ENCODE assay signal across 8 cellular contexts in genomic region chr2:161077367-161078210, GRCh38.
DNase-seq lines count a peak whose midpoint lies in the region; ATAC-seq, FAIRE-seq and TF ChIP-seq lines count a peak whose summit lies in the region.

No MANE protein-coding gene starts in this region.

- H3K4me3 ChIP-seq in liver (ENCODE audit: low read depth in 1 of 3, low read length in 3 of 3) = no peak overlapping the region
- no peak overlapping the region for H3K4me3 ChIP-seq in HepG2 (replicated peaks in 1 of 3; ENCODE audit: insufficient read depth in 1 of 3, low read depth in 2 of 3, low read length in 3 of 3)
- H3K4me3 ChIP-seq in smooth muscle cell = no peak overlapping the region

- no peak overlapping the region for H3K9ac ChIP-seq in liver (ENCODE audit: low read depth in 1 of 2, low read length in 2 of 2)
- no peak overlapping the region for H3K9ac ChIP-seq in HepG2 (ENCODE audit: insufficient read depth, low read depth, low read length)
- no peak overlapping the region for H3K9ac ChIP-seq in smooth muscle cell (ENCODE audit: low read depth)

- FAIRE-seq in HepG2 (lab: Jason Lieb, UNC) (no peak), frontal cortex (lab: Jason Lieb, UNC) (no peak)

- in situ Hi-C loops in HepG2 (cut with HindIII; ENCODE audit: extremely low pct_ligation_motif_present, low pct_unique_long_range_greater_than_20kb) = no loop called here

- H3K9me3 ChIP-seq in liver (ENCODE audit: control insufficient read depth in 4 of 4, low read length in 3 of 4) (no peaks in the 10 kb centered on the region), HepG2 (ENCODE audit: low read length) (no peaks in the 10 kb centered on the region), smooth muscle cell (replicated peaks; ENCODE audit: low read depth) (no peaks in the 10 kb centered on the region)

- no peaks in the 10 kb centered on the region for H4K20me1 ChIP-seq in HepG2 (ENCODE audit: insufficient read depth, low read length)
- no peaks in the 10 kb centered on the region for H4K20me1 ChIP-seq in smooth muscle cell (ENCODE audit: low read depth)

- TF ChIP-seq EP300 in HepG2 (IDR thresholded peaks at IDR 0.05; ENCODE audit: low read depth in 2 of 2, low read length in 2 of 2) = no peak
- TF ChIP-seq EP300 in HepG2 (CRISPR knock-in tag; IDR thresholded peaks at IDR 0.05; ENCODE audit: borderline replicate concordance) = no peak

- WGBS in liver = 58% methylated on average over 5 of the region's 5 CpGs
- 42% methylated on average over 5 of the region's 5 CpGs for WGBS in HepG2 (ENCODE audit: low lambda C conversion rate)
- 75% methylated on average over 5 of the region's 5 CpGs for WGBS in smooth muscle cell (ENCODE audit: low lambda C conversion rate)

- no peaks in the 10 kb centered on the region for H3F3A ChIP-seq in smooth muscle cell (ENCODE audit: low read depth)

- H2AFZ ChIP-seq in HepG2 (ENCODE audit: low read length) = no peak overlapping the region
- H2AFZ ChIP-seq in smooth muscle cell (ENCODE audit: low read depth) = peak overlapping the region; percentile 38

- H3K4me2 ChIP-seq in HepG2 (ENCODE audit: low read depth, low read length) = no peak overlapping the region
- H3K4me2 ChIP-seq in smooth muscle cell = no peak overlapping the region

- BruUV-seq in HepG2 (replicated peaks; lab: Mats Ljungman, UMichigan) = no TSS peak

- intact Hi-C loops in HepG2 (cut with micrococcal nuclease; ENCODE audit: unreplicated experiment) = no loop called here

- no peaks in the 10 kb centered on the region for H3K4me1 ChIP-seq in liver (ENCODE audit: control insufficient read depth in 4 of 4, insufficient read depth in 4 of 4, low read length in 3 of 4)
- H3K4me1 ChIP-seq in HepG2 (ENCODE audit: insufficient read depth, low read length) = no peaks in the 10 kb centered on the region
- H3K4me1 ChIP-seq in smooth muscle cell (ENCODE audit: low read depth) = peaks cover 13% of the 10 kb centered on the region

- TF ChIP-seq POLR2A in HepG2 (IDR thresholded peaks at IDR 0.05; ENCODE audit: insufficient read depth in 1 of 2, low read depth in 2 of 2, low read length in 2 of 2) = no peak

- DNase-seq in HepG2 (ENCODE audit: low spot score) (no peak), smooth muscle cell (lab: John Stamatoyannopoulos, UW; ENCODE audit: unreplicated experiment) (no peak), frontal cortex (ENCODE audit: low spot score in 2 of 2) (no peak), T1000 (lab: John Stamatoyannopoulos, UW) (no peak)
- DNase-seq in activated CD4-positive, CD25-positive, alpha-beta regulatory T cell treated with anti-CD3 and anti-CD28 coated beads, Interleukin-2, amount 50 U/mL, for 72 hours = peak; percentile 45
- DNase-seq in effector CD4-positive, alpha-beta T cell = peak; percentile 35

- no peaks in the 10 kb centered on the region for H3K79me2 ChIP-seq in HepG2 (ENCODE audit: insufficient read depth, low read length)
- H3K79me2 ChIP-seq in smooth muscle cell (ENCODE audit: low read depth) = no peaks in the 10 kb centered on the region

- H3K36me3 ChIP-seq in liver (ENCODE audit: control insufficient read depth in 4 of 4, insufficient read depth in 3 of 4, low read depth in 1 of 4, low read length in 3 of 4) (no peaks in the 10 kb centered on the region), HepG2 (replicated peaks in 1 of 2; ENCODE audit: control insufficient read depth in 1 of 2, insufficient read depth in 2 of 2, low read length in 2 of 2) (no peaks in the 10 kb centered on the region), smooth muscle cell (ENCODE audit: low read depth) (no peaks in the 10 kb centered on the region)

- TF ChIP-seq CTCF in liver (IDR thresholded peaks at IDR 0.05; ENCODE audit: low read depth, low read length, missing input control) (no peak), HepG2 (CRISPR knock-in tag; IDR thresholded peaks at IDR 0.05) (no peak), smooth muscle cell (IDR thresholded peaks at IDR 0.05; ENCODE audit: borderline replicate concordance, insufficient read depth, poor library complexity, severe bottlenecking) (no peak)

- TF ChIP-seq RAD21 in liver (IDR thresholded peaks at IDR 0.05) = peak in 1 of 2 donors; percentile 17
- no peak for TF ChIP-seq RAD21 in HepG2 (CRISPR knock-in tag; IDR thresholded peaks at IDR 0.05)

- no peaks in the 10 kb centered on the region for H3K27me3 ChIP-seq in liver (ENCODE audit: control insufficient read depth in 4 of 4, insufficient read depth in 4 of 4, low read length in 3 of 4)
- no peaks in the 10 kb centered on the region; a peak in 1 of 5 replicates for H3K27me3 ChIP-seq in HepG2 (ENCODE audit: control insufficient read depth in 1 of 2, insufficient read depth in 2 of 2, low read length in 2 of 2)
- no peaks in the 10 kb centered on the region for H3K27me3 ChIP-seq in smooth muscle cell (ENCODE audit: low read depth)

- CTCF ChIA-PET in HepG2 (lab: Yijun Ruan, JAX; ENCODE audit: low intra/inter-chr PET ratio, low total read pairs) = no interaction called here

- peak overlapping the region; percentile 16 to 57 for H3K27ac ChIP-seq in liver (ENCODE audit: low read depth in 1 of 2, low read length in 2 of 2)
- no peak overlapping the region for H3K27ac ChIP-seq in HepG2 (ENCODE audit: extremely low read length, insufficient read depth, low read length)
- no peak overlapping the region for H3K27ac ChIP-seq in smooth muscle cell (ENCODE audit: low read depth)

- POLR2A ChIA-PET in HepG2 (lab: Yijun Ruan, JAX) = no interaction called here

- ATAC-seq in HepG2 (no peak), HG03442 (IDR thresholded peaks at IDR 0.05; ENCODE audit: unreplicated experiment) (peak; percentile 90)

TF ChIP-seq in liver, 16 proteins besides CTCF, POLR2A, EP300 and RAD21:
- TF ChIP-seq RXRA (IDR thresholded peaks at IDR 0.05) = peak in 1 of 2 donors; percentile 28
- no peak for TF ChIP-seq HNF4G (IDR thresholded peaks at IDR 0.05)
- TF ChIP-seq YY1 (IDR thresholded peaks at IDR 0.05) = no peak
- no peak for TF ChIP-seq ZBTB33 (IDR thresholded peaks at IDR 0.05)
- peak in 1 of 2 donors; percentile 57 for TF ChIP-seq JUND (IDR thresholded peaks at IDR 0.05)
- TF ChIP-seq TAF1 (conservative IDR thresholded peaks at IDR 0.05) = no peak
- TF ChIP-seq NR2F2 (IDR thresholded peaks at IDR 0.05) = no peak
- peak; percentile 32 for TF ChIP-seq SP1 (IDR thresholded peaks at IDR 0.05)

TF ChIP-seq in HepG2, 621 proteins besides CTCF, POLR2A, EP300 and RAD21 (continues in another document):
- TF ChIP-seq MZF1 (CRISPR knock-in tag; IDR thresholded peaks at IDR 0.05; ENCODE audit: borderline replicate concordance) (no peak), NPAS2 (CRISPR knock-in tag; IDR thresholded peaks at IDR 0.05; ENCODE audit: borderline replicate concordance) (no peak), TAF15 (IDR thresholded peaks at IDR 0.05; ENCODE audit: low read depth, low read length, poor library complexity, severe bottlenecking) (no peak), ATF7 (IDR thresholded peaks at IDR 0.05) (no peak), ATF7 (CRISPR knock-in tag; IDR thresholded peaks at IDR 0.05) (no peak), ZNF205 (CRISPR knock-in tag; IDR thresholded peaks at IDR 0.05) (no peak), ZNF691 (CRISPR knock-in tag; IDR thresholded peaks at IDR 0.05; ENCODE audit: borderline replicate concordance, low read depth) (no peak), ZNF703 (CRISPR knock-in tag; IDR thresholded peaks at IDR 0.05; ENCODE audit: borderline replicate concordance) (no peak), ZNF788 (CRISPR knock-in tag; IDR thresholded peaks at IDR 0.05; ENCODE audit: borderline replicate concordance) (no peak), GMEB2 (CRISPR knock-in tag; IDR thresholded peaks at IDR 0.05; ENCODE audit: low read depth) (no peak), HIVEP1 (CRISPR knock-in tag; IDR thresholded peaks at IDR 0.05) (no peak), ZBTB46 (CRISPR knock-in tag; IDR thresholded peaks at IDR 0.05; ENCODE audit: borderline replicate concordance) (no peak)
- TF ChIP-seq, protein P1, sequence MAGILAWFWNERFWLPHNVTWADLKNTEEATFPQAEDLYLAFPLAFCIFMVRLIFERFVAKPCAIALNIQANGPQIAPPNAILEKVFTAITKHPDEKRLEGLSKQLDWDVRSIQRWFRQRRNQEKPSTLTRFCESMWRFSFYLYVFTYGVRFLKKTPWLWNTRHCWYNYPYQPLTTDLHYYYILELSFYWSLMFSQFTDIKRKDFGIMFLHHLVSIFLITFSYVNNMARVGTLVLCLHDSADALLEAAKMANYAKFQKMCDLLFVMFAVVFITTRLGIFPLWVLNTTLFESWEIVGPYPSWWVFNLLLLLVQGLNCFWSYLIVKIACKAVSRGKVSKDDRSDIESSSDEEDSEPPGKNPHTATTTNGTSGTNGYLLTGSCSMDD (CRISPR knock-in tag; IDR thresholded peaks at IDR 0.05) = no peak

Comparison
In these comparisons a context has a peak if more than half of its experiments do, and no peak if none do; other contexts are left out.
1. H3K27ac ChIP-seq: peak in liver (2 of 2); none in HepG2 (single experiment) and smooth muscle cell (single experiment).
2. DNase-seq: peak in activated CD4-positive, CD25-positive, alpha-beta regulatory T cell treated with anti-CD3 and anti-CD28 coated beads, Interleukin-2, amount 50 U/mL, for 72 hours (single experiment) and effector CD4-positive, alpha-beta T cell (single experiment); none in HepG2 (single experiment), smooth muscle cell (single experiment), frontal cortex (0 of 2) and T1000 (single experiment).